9 cellular contexts compared by ENCODE assay signal in the genomic region with DNA sequence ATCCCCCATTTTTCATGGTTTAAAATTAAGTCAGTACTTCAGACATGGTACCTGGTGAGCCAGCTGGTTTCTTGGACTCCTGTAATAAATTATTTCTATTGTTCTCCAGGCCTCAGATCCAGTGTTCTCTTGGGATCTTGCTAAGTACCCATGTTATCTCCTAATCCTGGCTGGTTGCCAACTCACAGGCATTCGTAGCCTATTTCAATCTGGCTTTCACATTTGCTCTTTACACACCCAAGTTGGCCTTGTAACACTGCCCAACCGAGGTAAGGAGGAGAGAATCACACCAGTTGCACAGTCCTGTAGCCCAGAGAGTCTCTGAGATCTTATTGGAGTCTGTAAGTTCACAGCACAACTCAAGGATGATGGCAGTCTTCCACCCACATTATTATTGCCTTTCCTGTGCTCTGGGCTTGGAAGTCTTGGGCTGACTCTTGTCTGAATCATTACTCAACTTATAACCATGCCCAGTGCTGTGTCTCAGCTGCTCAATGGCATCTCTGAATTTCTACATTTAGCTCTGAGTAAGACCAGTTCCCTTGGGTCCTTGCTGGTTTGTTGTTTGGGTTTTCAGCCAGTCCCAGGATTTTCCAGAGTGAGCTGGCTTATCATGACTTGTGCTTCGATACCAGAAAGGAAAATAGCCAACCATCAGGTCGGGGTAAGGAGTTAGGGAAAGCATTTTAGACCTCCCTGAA.
DNase-seq lines count a peak whose midpoint lies in the region; ATAC-seq and TF ChIP-seq lines count a peak whose summit lies in the region.
"Had no signal": no experiment of that assay in that cellular context is flagged by ENCODE, and none has a peak within 500 bp of the region (broad histone marks: within the 10 kb centered on the region; RNA-seq: fewer than 3 reads in every experiment).

No MANE protein-coding gene starts in this region.

- in situ Hi-C loops in GM13977 (cut with MboI; ENCODE audit: low pct_unique_long_range_greater_than_20kb, low sequenced_read_pairs, unreplicated experiment): no loop called here

- H3K9me3 ChIP-seq in psoas muscle: no peaks in the 10 kb centered on the region

- intact Hi-C loops in psoas muscle (cut with DNase I) (no loop called here), dorsolateral prefrontal cortex (cut with DNase I) (no loop called here)

- H3K36me3 ChIP-seq in psoas muscle (ENCODE audit: insufficient read depth in 1 of 2, low read depth in 1 of 2): no peaks in the 10 kb centered on the region

- H3K27ac ChIP-seq in psoas muscle (peak overlapping the region; percentile 63), dorsolateral prefrontal cortex (no peak overlapping the region)

- H3K27me3 ChIP-seq in psoas muscle (ENCODE audit: insufficient read depth in 3 of 3, low read length in 2 of 3) (no peaks in the 10 kb centered on the region), dorsolateral prefrontal cortex (no peaks in the 10 kb centered on the region)

- no peak overlapping the region for H3K4me3 ChIP-seq in epithelial cell of esophagus (ENCODE audit: low read length)
- no peak overlapping the region for H3K4me3 ChIP-seq in psoas muscle
- H3K4me3 ChIP-seq in dorsolateral prefrontal cortex: no peak overlapping the region

- TF ChIP-seq CTCF in epithelial cell of esophagus (IDR thresholded peaks at IDR 0.05; ENCODE audit: insufficient read depth, low read depth, low read length, missing control alignments): no peak
- TF ChIP-seq CTCF in psoas muscle (IDR thresholded peaks at IDR 0.05): no peak
- TF ChIP-seq CTCF in dorsolateral prefrontal cortex (IDR thresholded peaks at IDR 0.05 in 54 of 56, conservative IDR thresholded peaks at IDR 0.05 in 2 of 56; ENCODE audit: low read depth in 1 of 56, partially characterized antibody in 56 of 56): no peak
- TF ChIP-seq CTCF in GM13977 (IDR thresholded peaks at IDR 0.05; ENCODE audit: extremely low read depth, insufficient read depth, missing control alignments): no peak

- ATAC-seq in psoas muscle (peak; percentile 94 to 99 (median 97)), GM21526 (IDR thresholded peaks at IDR 0.05; ENCODE audit: low FRiP score, unreplicated experiment) (no peak)

- peak; percentile 93 for DNase-seq in GM04504 (ENCODE audit: low read depth)
- DNase-seq in NCI-H2171 treated with DMSO at 0.1 percent for 48 hours (lab: John Stamatoyannopoulos, UW): peak; percentile 95
- peak; percentile 92 for DNase-seq in epithelial cell of esophagus (ENCODE audit: low read depth)
- no peak for DNase-seq in psoas muscle
- DNase-seq in dorsolateral prefrontal cortex: no peak
- no peak for DNase-seq in GM13977 (ENCODE audit: low spot score)
- no peak for DNase-seq in cerebellum (ENCODE audit: low spot score)
- DNase-seq: hippocampal formation had no signal

- H3K4me1 ChIP-seq in psoas muscle: no peaks in the 10 kb centered on the region

- 16 to 33% (median 23%) methylated on average over 4 of the region's 4 CpGs for WGBS in psoas muscle, 3 donors

Comparison
In these comparisons a context has a peak if more than half of its experiments do, and no peak if none do; other contexts are left out.
1. DNase-seq: peak in GM04504 (single experiment), NCI-H2171 treated with DMSO at 0.1 percent for 48 hours (single experiment) and epithelial cell of esophagus (single experiment); none in psoas muscle (0 of 2), dorsolateral prefrontal cortex (0 of 10), GM13977 (single experiment) and cerebellum (single experiment).